Comparison of ENCODE assay signal across 9 cellular contexts in the genomic region with DNA sequence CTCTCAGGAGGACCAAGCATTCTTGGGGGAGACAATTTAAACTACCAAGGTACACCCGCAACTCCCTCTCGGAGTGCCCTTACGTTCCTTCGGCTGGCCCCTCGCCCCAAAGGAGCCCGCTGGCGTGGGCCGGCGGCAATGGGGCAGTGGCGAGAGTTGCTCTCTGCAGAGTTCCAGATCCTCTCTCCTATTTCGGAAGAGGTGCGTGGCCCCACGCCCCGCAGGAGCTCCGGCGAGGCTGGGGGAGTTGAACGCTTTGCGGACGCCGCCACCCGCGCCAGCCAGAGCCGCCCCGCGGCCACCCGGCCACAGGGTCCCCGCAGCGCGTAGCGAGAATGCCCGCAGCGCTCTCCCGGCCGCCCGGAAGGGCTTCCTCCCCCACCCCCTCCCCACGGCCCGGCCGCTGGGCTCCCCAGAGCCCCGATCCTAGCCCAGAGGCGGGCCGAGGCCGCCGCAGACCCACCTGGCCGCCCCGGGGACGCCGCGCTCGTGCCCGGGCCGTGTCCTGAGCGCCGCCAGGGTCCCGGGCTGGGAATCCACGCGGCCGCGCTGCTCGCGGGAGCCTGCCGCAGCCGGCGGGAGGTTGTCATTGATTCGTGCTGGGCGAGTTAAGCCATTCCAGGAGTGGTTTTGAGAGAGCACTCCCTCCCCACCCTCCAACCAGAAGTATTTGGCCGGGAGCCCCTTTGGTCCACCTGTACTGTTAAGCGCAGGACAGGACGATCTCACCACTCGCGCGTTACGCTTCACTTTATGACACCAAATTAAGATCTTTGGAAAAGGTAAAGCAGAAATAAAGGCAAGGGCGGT.
DNase-seq lines count a peak whose midpoint lies in the region; ATAC-seq and TF ChIP-seq lines count a peak whose summit lies in the region.
"Had no signal": no experiment of that assay in that cellular context is flagged by ENCODE, and none has a peak within 500 bp of the region (broad histone marks: within the 10 kb centered on the region; RNA-seq: fewer than 3 reads in every experiment).

No MANE protein-coding gene starts in this region.

- TF ChIP-seq CTCF in epithelial cell of esophagus (IDR thresholded peaks at IDR 0.05; ENCODE audit: insufficient read depth, low read depth, low read length, missing control alignments): no peak

- 0 out of 2 replicates have a peak overlapping the region, but pooled peaks have one; percentile 19 for H3K9ac ChIP-seq in BLaER1

- H3K4me3 ChIP-seq in BLaER1: peak overlapping the region; percentile 65
- peak overlapping the region; percentile 62 for H3K4me3 ChIP-seq in epithelial cell of esophagus (ENCODE audit: low read length)
- H3K4me3 ChIP-seq: PC-9 had no signal

- peak; percentile 51 for DNase-seq in NCI-H2029 (lab: John Stamatoyannopoulos, UW)
- DNase-seq in epithelial cell of esophagus (ENCODE audit: low read depth): no peak
- DNase-seq in naive thymus-derived CD8-positive, alpha-beta T cell: no peak
- no peak for DNase-seq in NCI-H2107 treated with DMSO at 0.1 percent for 48 hours (lab: John Stamatoyannopoulos, UW; ENCODE audit: unreplicated experiment)
- no peak for DNase-seq in stimulated activated CD4-positive, alpha-beta T cell treated with anti-CD3 and anti-CD28 coated beads, Interleukin-15, amount 100 ng/mL, for 24 hours
- DNase-seq in HuH-7.5 (ENCODE audit: low spot score): no peak
- DNase-seq: PC-9 had no signal

- peaks cover 63% of the 10 kb centered on the region for H3K27me3 ChIP-seq in BLaER1

- peaks cover 25% of the 10 kb centered on the region for H3K4me1 ChIP-seq in BLaER1

- H4K20me1 ChIP-seq in BLaER1: peaks cover 25% of the 10 kb centered on the region

- H3K36me3 Mint-ChIP-seq in naive thymus-derived CD8-positive, alpha-beta T cell: no peaks in the 10 kb centered on the region

- H3K9me3 ChIP-seq in BLaER1: no peaks in the 10 kb centered on the region

- peaks cover 27 to 55% (median 43%) of the 10 kb centered on the region in 5 donors for H3K27me3 Mint-ChIP-seq in naive thymus-derived CD8-positive, alpha-beta T cell

- H3K36me3 ChIP-seq in BLaER1: no peaks in the 10 kb centered on the region

- no peak for ATAC-seq in naive thymus-derived CD8-positive, alpha-beta T cell
- ATAC-seq in GM18520 (IDR thresholded peaks at IDR 0.05; ENCODE audit: unreplicated experiment): no peak

- peak overlapping the region; percentile 96 for H3K4me2 ChIP-seq in BLaER1
- H3K4me2 ChIP-seq: PC-9 had no signal

- H3K4me3 Mint-ChIP-seq in naive thymus-derived CD8-positive, alpha-beta T cell: peak overlapping the region in 6 of 10 donors; percentile 28 to 62 (median 54)

- peaks cover 0 to 2% (median 0%) of the 10 kb centered on the region in 9 donors for H3K9me3 Mint-ChIP-seq in naive thymus-derived CD8-positive, alpha-beta T cell

- no peak overlapping the region for H3K27ac ChIP-seq in BLaER1
- H3K27ac ChIP-seq: PC-9 had no signal

- no peak overlapping the region for H3K27ac Mint-ChIP-seq in naive thymus-derived CD8-positive, alpha-beta T cell

- POLR2A ChIA-PET in naive thymus-derived CD8-positive, alpha-beta T cell (lab: Charles Lee): no interaction called here

- peaks cover 1 to 14% (median 12%) of the 10 kb centered on the region in 4 donors for H3K4me1 Mint-ChIP-seq in naive thymus-derived CD8-positive, alpha-beta T cell
